ENCODE assay signal across 1 cellular context in genomic region chr17:27572665-27573064, GRCh38.
TF ChIP-seq lines count a peak whose summit lies in the region.

No MANE protein-coding gene starts in this region.

TF ChIP-seq in K562, 482 proteins besides CTCF, POLR2A, EP300 and RAD21 (continued from another document):
- TF ChIP-seq, protein P1, sequence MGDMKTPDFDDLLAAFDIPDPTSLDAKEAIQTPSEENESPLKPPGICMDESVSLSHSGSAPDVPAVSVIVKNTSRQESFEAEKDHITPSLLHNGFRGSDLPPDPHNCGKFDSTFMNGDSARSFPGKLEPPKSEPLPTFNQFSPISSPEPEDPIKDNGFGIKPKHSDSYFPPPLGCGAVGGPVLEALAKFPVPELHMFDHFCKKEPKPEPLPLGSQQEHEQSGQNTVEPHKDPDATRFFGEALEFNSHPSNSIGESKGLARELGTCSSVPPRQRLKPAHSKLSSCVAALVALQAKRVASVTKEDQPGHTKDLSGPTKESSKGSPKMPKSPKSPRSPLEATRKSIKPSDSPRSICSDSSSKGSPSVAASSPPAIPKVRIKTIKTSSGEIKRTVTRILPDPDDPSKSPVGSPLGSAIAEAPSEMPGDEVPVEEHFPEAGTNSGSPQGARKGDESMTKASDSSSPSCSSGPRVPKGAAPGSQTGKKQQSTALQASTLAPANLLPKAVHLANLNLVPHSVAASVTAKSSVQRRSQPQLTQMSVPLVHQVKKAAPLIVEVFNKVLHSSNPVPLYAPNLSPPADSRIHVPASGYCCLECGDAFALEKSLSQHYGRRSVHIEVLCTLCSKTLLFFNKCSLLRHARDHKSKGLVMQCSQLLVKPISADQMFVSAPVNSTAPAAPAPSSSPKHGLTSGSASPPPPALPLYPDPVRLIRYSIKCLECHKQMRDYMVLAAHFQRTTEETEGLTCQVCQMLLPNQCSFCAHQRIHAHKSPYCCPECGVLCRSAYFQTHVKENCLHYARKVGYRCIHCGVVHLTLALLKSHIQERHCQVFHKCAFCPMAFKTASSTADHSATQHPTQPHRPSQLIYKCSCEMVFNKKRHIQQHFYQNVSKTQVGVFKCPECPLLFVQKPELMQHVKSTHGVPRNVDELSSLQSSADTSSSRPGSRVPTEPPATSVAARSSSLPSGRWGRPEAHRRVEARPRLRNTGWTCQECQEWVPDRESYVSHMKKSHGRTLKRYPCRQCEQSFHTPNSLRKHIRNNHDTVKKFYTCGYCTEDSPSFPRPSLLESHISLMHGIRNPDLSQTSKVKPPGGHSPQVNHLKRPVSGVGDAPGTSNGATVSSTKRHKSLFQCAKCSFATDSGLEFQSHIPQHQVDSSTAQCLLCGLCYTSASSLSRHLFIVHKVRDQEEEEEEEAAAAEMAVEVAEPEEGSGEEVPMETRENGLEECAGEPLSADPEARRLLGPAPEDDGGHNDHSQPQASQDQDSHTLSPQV (IDR thresholded peaks at IDR 0.05) = peak; percentile 67
- TF ChIP-seq EGR1 (conservative IDR thresholded peaks at IDR 0.05) = peak; percentile 31; the same call in 1 of the 2 replicates
- TF ChIP-seq HNRNPK (IDR thresholded peaks at IDR 0.05; ENCODE audit: low read depth, low read length, poor library complexity, severe bottlenecking) = no peak
- TF ChIP-seq DPF2 (IDR thresholded peaks at IDR 0.05) = 0 out of 2 replicates have a peak, but pooled peaks have one; percentile 30
- TF ChIP-seq ZBTB7A (IDR thresholded peaks at IDR 0.05; ENCODE audit: borderline replicate concordance, control insufficient read depth, low read depth, low read length) = peak; percentile 61; the same call in 1 of the 2 replicates
- no peak for TF ChIP-seq FOXJ2 (tag; IDR thresholded peaks at IDR 0.05)
- no peak for TF ChIP-seq ETV5 (CRISPR knock-in tag; IDR thresholded peaks at IDR 0.05; ENCODE audit: low read depth)
